Comparison of ENCODE assay signal across 8 cellular contexts in genomic region chr1:179025975-179026812, GRCh38. TPM values are rescaled to one million over a fixed set of nuclear protein-coding genes. Genes with fewer than 3 reads are reported as not detected.
DNase-seq lines count a peak whose midpoint lies in the region; ATAC-seq and TF ChIP-seq lines count a peak whose summit lies in the region.

No MANE protein-coding gene starts in this region.

- TF ChIP-seq CTCF in fibroblast of pulmonary artery (IDR thresholded peaks at IDR 0.05; ENCODE audit: low read length, missing control alignments) = no peak
- no peak for TF ChIP-seq CTCF in neural crest cell (conservative IDR thresholded peaks at IDR 0.05)

- H3K36me3 ChIP-seq in stomach smooth muscle (ENCODE audit: control insufficient read depth in 2 of 2, insufficient read depth in 2 of 2, low read length in 2 of 2) = no peaks in the 10 kb centered on the region

- no peaks in the 10 kb centered on the region for H3K27me3 Mint-ChIP-seq in activated T-helper 17 cell treated with anti-CD3 and anti-CD28 coated beads, Interleukin-2, amount 50 U/mL, for 72 hours
- peaks cover 5% of the 10 kb centered on the region for H3K27me3 Mint-ChIP-seq in neural crest cell (ENCODE audit: low read depth)

- H3K27me3 ChIP-seq in stomach smooth muscle (ENCODE audit: control insufficient read depth in 1 of 2, insufficient read depth in 2 of 2, low read length in 2 of 2) = no peaks in the 10 kb centered on the region

- ATAC-seq in GM21515 (IDR thresholded peaks at IDR 0.05; ENCODE audit: unreplicated experiment) = peak; percentile 66
- ATAC-seq in activated T-helper 17 cell treated with anti-CD3 and anti-CD28 coated beads, Interleukin-2, amount 50 U/mL, for 72 hours (replicated peaks) = peak; percentile 87

- H3K4me1 ChIP-seq in stomach smooth muscle (ENCODE audit: control insufficient read depth, insufficient read depth, low read length) = peaks cover 22% of the 10 kb centered on the region

- H3K4me3 Mint-ChIP-seq in activated T-helper 17 cell treated with anti-CD3 and anti-CD28 coated beads, Interleukin-2, amount 50 U/mL, for 72 hours = peak overlapping the region; percentile 91
- peak overlapping the region; percentile 93 for H3K4me3 Mint-ChIP-seq in neural crest cell

- H3K4me3 ChIP-seq in fibroblast of pulmonary artery (replicated peaks; ENCODE audit: low read depth, low read length) (peak overlapping the region; percentile 77), stomach smooth muscle (ENCODE audit: low read length in 2 of 2) (peak overlapping the region; percentile 86 to 88)

- H3K36me3 Mint-ChIP-seq in activated T-helper 17 cell treated with anti-CD3 and anti-CD28 coated beads, Interleukin-2, amount 50 U/mL, for 72 hours (ENCODE audit: low read depth) = no peaks in the 10 kb centered on the region
- no peaks in the 10 kb centered on the region for H3K36me3 Mint-ChIP-seq in neural crest cell (ENCODE audit: low read depth)

- peaks cover 30% of the 10 kb centered on the region for H3K4me1 Mint-ChIP-seq in activated T-helper 17 cell treated with anti-CD3 and anti-CD28 coated beads, Interleukin-2, amount 50 U/mL, for 72 hours
- peaks cover 30% of the 10 kb centered on the region for H3K4me1 Mint-ChIP-seq in neural crest cell

- H3K9ac ChIP-seq in stomach smooth muscle (ENCODE audit: low read length in 2 of 2) = peak overlapping the region; percentile 83 to 87

- no peaks in the 10 kb centered on the region for H3K9me3 Mint-ChIP-seq in activated T-helper 17 cell treated with anti-CD3 and anti-CD28 coated beads, Interleukin-2, amount 50 U/mL, for 72 hours
- no peaks in the 10 kb centered on the region for H3K9me3 Mint-ChIP-seq in neural crest cell

- H3K27ac ChIP-seq in stomach smooth muscle (ENCODE audit: low read length) = peak overlapping the region; percentile 85

- H3K27ac Mint-ChIP-seq in activated T-helper 17 cell treated with anti-CD3 and anti-CD28 coated beads, Interleukin-2, amount 50 U/mL, for 72 hours = peak overlapping the region; percentile 89
- peak overlapping the region; percentile 46 for H3K27ac Mint-ChIP-seq in neural crest cell (ENCODE audit: unreplicated experiment)

- DNase-seq in DMS79 (lab: John Stamatoyannopoulos, UW) (peak; percentile 56), HuH-7 (ENCODE audit: low spot score) (peak; percentile 75), RKO (ENCODE audit: low spot score) (peak; percentile 82), fibroblast of pulmonary artery (ENCODE audit: low read depth) (peak; percentile 45), neural crest cell (ENCODE audit: low read depth, low spot score) (peak; percentile 62)

- H3K9me3 ChIP-seq in stomach smooth muscle (ENCODE audit: control insufficient read depth in 2 of 2, low read length in 2 of 2) = no peaks in the 10 kb centered on the region

RNA-seq across cellular contexts. Expression of gene FAM20B, which starts 0.5 kb away (rescaled TPM):
- total RNA-seq in activated T-helper 17 cell treated with anti-CD3 and anti-CD28 coated beads, Interleukin-2, amount 50 U/mL, for 72 hours = 10 to 100 TPM; 26.7 to 30.9 TPM
- total RNA-seq in neural crest cell = 38.8 and 39.7 TPM in 2 replicates

RNA-seq across cellular contexts. Expression of gene TOR3A, which starts 55.7 kb away (rescaled TPM):
- total RNA-seq in activated T-helper 17 cell treated with anti-CD3 and anti-CD28 coated beads, Interleukin-2, amount 50 U/mL, for 72 hours = 10 to 100 TPM; 19.0 to 45.2 TPM
- total RNA-seq in neural crest cell = 21.2 and 25.1 TPM in 2 replicates

Comparison
In these comparisons a context has a peak if more than half of its experiments do, and no peak if none do; other contexts are left out.
1. Peak in every context shown above with its lines: DNase-seq, ATAC-seq, H3K4me3 ChIP-seq and H3K27ac ChIP-seq.